In the genomic region with DNA sequence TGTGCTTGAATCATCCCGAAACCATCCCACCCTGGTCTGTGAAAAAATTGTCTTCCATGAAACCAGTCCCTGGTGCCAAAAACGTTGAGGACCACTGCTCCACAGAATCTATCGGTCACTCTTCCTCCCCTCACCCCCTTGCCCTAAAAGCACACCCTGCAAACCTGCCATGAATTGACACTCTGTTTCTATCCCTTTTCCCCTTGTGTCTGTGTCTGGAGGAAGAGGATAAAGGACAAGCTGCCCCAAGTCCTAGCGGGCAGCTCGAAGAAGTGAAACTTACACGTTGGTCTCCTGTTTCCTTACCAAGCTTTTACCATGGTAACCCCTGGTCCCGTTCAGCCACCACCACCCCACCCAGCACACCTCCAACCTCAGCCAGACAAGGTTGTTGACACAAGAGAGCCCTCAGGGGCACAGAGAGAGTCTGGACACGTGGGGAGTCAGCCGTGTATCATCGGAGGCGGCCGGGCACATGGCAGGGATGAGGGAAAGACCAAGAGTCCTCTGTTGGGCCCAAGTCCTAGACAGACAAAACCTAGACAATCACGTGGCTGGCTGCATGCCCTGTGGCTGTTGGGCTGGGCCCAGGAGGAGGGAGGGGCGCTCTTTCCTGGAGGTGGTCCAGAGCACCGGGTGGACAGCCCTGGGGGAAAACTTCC, we compare ENCODE assay signal across 1 cellular context.
TF ChIP-seq lines count a peak whose summit lies in the region.

No MANE protein-coding gene starts in this region.

TF ChIP-seq in HepG2, 621 proteins besides CTCF, POLR2A, EP300 and RAD21 (continued from another document and continues in another):
- TF ChIP-seq DR1 (CRISPR knock-in tag; IDR thresholded peaks at IDR 0.05), result no peak
- peak; percentile 25; the same call in 1 of the 2 replicates for TF ChIP-seq RFX3 (CRISPR knock-in tag; IDR thresholded peaks at IDR 0.05)
- no peak; the same call in 1 of the 2 replicates for TF ChIP-seq ZNF160 (CRISPR knock-in tag; IDR thresholded peaks at IDR 0.05)
- no peak for TF ChIP-seq ZZZ3 (CRISPR knock-in tag; IDR thresholded peaks at IDR 0.05; ENCODE audit: borderline replicate concordance)
- TF ChIP-seq, protein P1, sequence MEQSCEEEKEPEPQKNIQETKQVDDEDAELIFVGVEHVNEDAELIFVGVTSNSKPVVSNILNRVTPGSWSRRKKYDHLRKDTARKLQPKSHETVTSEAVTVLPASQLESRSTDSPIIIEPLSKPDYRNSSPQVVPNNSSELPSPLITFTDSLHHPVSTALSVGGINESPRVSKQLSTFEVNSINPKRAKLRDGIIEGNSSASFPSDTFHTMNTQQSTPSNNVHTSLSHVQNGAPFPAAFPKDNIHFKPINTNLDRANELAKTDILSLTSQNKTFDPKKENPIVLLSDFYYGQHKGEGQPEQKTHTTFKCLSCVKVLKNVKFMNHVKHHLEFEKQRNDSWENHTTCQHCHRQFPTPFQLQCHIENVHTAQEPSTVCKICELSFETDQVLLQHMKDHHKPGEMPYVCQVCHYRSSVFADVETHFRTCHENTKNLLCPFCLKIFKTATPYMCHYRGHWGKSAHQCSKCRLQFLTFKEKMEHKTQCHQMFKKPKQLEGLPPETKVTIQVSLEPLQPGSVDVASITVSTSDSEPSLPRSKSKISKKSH (CRISPR knock-in tag; IDR thresholded peaks at IDR 0.05; ENCODE audit: borderline replicate concordance), result no peak; the same call in 1 of the 2 replicates
- no peak for TF ChIP-seq EZH2 (conservative IDR thresholded peaks at IDR 0.05; ENCODE audit: low read depth, low read length)
- TF ChIP-seq HDAC6 (IDR thresholded peaks at IDR 0.05; ENCODE audit: low read depth, low read length), result no peak
- peak; percentile 76; the same call in 1 of the 2 replicates for TF ChIP-seq ZNF292 (CRISPR knock-in tag; IDR thresholded peaks at IDR 0.05; ENCODE audit: borderline replicate concordance, low read depth)
- peak; percentile 41; the same call in 1 of the 2 replicates for TF ChIP-seq ELF3 (CRISPR knock-in tag; IDR thresholded peaks at IDR 0.05)
- peak; percentile 69 for TF ChIP-seq FOXK1 (CRISPR knock-in tag; IDR thresholded peaks at IDR 0.05; ENCODE audit: borderline replicate concordance, low read depth)
- TF ChIP-seq ZNF614 (CRISPR knock-in tag; IDR thresholded peaks at IDR 0.05; ENCODE audit: borderline replicate concordance), result no peak
- peak; percentile 92; the same call in 1 of the 2 replicates for TF ChIP-seq ZNF558 (CRISPR knock-in tag; IDR thresholded peaks at IDR 0.05; ENCODE audit: borderline replicate concordance)
- TF ChIP-seq, protein P2, sequence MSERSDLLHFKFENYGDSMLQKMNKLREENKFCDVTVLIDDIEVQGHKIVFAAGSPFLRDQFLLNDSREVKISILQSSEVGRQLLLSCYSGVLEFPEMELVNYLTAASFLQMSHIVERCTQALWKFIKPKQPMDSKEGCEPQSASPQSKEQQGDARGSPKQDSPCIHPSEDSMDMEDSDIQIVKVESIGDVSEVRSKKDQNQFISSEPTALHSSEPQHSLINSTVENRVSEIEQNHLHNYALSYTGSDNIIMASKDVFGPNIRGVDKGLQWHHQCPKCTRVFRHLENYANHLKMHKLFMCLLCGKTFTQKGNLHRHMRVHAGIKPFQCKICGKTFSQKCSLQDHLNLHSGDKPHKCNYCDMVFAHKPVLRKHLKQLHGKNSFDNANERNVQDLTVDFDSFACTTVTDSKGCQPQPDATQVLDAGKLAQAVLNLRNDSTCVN (CRISPR knock-in tag; IDR thresholded peaks at IDR 0.05; ENCODE audit: borderline replicate concordance), result no peak
- TF ChIP-seq, protein P3, sequence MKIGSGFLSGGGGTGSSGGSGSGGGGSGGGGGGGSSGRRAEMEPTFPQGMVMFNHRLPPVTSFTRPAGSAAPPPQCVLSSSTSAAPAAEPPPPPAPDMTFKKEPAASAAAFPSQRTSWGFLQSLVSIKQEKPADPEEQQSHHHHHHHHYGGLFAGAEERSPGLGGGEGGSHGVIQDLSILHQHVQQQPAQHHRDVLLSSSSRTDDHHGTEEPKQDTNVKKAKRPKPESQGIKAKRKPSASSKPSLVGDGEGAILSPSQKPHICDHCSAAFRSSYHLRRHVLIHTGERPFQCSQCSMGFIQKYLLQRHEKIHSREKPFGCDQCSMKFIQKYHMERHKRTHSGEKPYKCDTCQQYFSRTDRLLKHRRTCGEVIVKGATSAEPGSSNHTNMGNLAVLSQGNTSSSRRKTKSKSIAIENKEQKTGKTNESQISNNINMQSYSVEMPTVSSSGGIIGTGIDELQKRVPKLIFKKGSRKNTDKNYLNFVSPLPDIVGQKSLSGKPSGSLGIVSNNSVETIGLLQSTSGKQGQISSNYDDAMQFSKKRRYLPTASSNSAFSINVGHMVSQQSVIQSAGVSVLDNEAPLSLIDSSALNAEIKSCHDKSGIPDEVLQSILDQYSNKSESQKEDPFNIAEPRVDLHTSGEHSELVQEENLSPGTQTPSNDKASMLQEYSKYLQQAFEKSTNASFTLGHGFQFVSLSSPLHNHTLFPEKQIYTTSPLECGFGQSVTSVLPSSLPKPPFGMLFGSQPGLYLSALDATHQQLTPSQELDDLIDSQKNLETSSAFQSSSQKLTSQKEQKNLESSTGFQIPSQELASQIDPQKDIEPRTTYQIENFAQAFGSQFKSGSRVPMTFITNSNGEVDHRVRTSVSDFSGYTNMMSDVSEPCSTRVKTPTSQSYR (CRISPR knock-in tag; IDR thresholded peaks at IDR 0.05; ENCODE audit: borderline replicate concordance), result peak; percentile 56; the same call in 1 of the 2 replicates
- TF ChIP-seq, protein P4, sequence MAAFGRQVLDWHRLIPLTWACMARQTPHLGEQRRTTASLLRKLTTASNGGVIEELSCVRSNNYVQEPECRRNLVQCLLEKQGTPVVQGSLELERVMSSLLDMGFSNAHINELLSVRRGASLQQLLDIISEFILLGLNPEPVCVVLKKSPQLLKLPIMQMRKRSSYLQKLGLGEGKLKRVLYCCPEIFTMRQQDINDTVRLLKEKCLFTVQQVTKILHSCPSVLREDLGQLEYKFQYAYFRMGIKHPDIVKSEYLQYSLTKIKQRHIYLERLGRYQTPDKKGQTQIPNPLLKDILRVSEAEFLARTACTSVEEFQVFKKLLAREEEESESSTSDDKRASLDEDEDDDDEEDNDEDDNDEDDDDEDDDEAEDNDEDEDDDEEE (CRISPR knock-in tag; IDR thresholded peaks at IDR 0.05), result peak; percentile 65; the same call in 1 of the 2 replicates
- no peak for TF ChIP-seq ZBTB7B (CRISPR knock-in tag; IDR thresholded peaks at IDR 0.05)
- TF ChIP-seq ZNF317 (CRISPR knock-in tag; IDR thresholded peaks at IDR 0.05), result 0 out of 2 replicates have a peak, but pooled peaks have one; percentile 25
- TF ChIP-seq PAX8 (CRISPR knock-in tag; IDR thresholded peaks at IDR 0.05; ENCODE audit: borderline replicate concordance), result no peak
- TF ChIP-seq THAP11 (CRISPR knock-in tag; IDR thresholded peaks at IDR 0.05), result 0 out of 2 replicates have a peak, but pooled peaks have one; percentile 11
- TF ChIP-seq, protein P5, sequence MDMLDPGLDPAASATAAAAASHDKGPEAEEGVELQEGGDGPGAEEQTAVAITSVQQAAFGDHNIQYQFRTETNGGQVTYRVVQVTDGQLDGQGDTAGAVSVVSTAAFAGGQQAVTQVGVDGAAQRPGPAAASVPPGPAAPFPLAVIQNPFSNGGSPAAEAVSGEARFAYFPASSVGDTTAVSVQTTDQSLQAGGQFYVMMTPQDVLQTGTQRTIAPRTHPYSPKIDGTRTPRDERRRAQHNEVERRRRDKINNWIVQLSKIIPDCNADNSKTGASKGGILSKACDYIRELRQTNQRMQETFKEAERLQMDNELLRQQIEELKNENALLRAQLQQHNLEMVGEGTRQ (IDR thresholded peaks at IDR 0.05; ENCODE audit: low read depth, low read length), result peak; percentile 68
- TF ChIP-seq, protein P5 (CRISPR knock-in tag; IDR thresholded peaks at IDR 0.05; ENCODE audit: borderline replicate concordance), result peak; percentile 89; the same call in 1 of the 2 replicates
- peak; percentile 87; the same call in 1 of the 2 replicates for TF ChIP-seq ZNF253 (CRISPR knock-in tag; IDR thresholded peaks at IDR 0.05; ENCODE audit: borderline replicate concordance)
- peak; percentile 75 for TF ChIP-seq SP5 (CRISPR knock-in tag; IDR thresholded peaks at IDR 0.05; ENCODE audit: borderline replicate concordance, low read depth)
- TF ChIP-seq ZNF746 (CRISPR knock-in tag; IDR thresholded peaks at IDR 0.05), result 0 out of 2 replicates have a peak, but pooled peaks have one; percentile 8
- TF ChIP-seq ZKSCAN1 (IDR thresholded peaks at IDR 0.05; ENCODE audit: low read length), result no peak; the same call in 1 of the 2 replicates
- TF ChIP-seq HDAC1 (CRISPR knock-in tag; IDR thresholded peaks at IDR 0.05), result peak; percentile 82; the same call in 1 of the 2 replicates
- TF ChIP-seq FOXA1 (IDR thresholded peaks at IDR 0.05), result peak; percentile 57; the same call in 1 of the 2 replicates
- TF ChIP-seq FOXA1 (CRISPR knock-in tag; IDR thresholded peaks at IDR 0.05), result peak; percentile 93
- TF ChIP-seq KLF9 (CRISPR knock-in tag; IDR thresholded peaks at IDR 0.05; ENCODE audit: low read depth), result no peak
- no peak for TF ChIP-seq JDP2 (CRISPR knock-in tag; IDR thresholded peaks at IDR 0.05; ENCODE audit: borderline replicate concordance)
- TF ChIP-seq ZFX (CRISPR knock-in tag; IDR thresholded peaks at IDR 0.05; ENCODE audit: low read depth), result peak; percentile 78
- no peak for TF ChIP-seq SMC3 (IDR thresholded peaks at IDR 0.05; ENCODE audit: low read length)
- TF ChIP-seq NPAS2 (CRISPR knock-in tag; IDR thresholded peaks at IDR 0.05; ENCODE audit: borderline replicate concordance), result peak; percentile 84; the same call in 1 of the 2 replicates
- TF ChIP-seq JARID2 (CRISPR knock-in tag; IDR thresholded peaks at IDR 0.05; ENCODE audit: insufficient replicate concordance), result no peak
- no peak for TF ChIP-seq HHEX (CRISPR knock-in tag; IDR thresholded peaks at IDR 0.05)
- TF ChIP-seq, protein P6, sequence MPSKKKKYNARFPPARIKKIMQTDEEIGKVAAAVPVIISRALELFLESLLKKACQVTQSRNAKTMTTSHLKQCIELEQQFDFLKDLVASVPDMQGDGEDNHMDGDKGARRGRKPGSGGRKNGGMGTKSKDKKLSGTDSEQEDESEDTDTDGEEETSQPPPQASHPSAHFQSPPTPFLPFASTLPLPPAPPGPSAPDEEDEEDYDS (CRISPR knock-in tag; IDR thresholded peaks at IDR 0.05), result no peak
- TF ChIP-seq, protein P7, sequence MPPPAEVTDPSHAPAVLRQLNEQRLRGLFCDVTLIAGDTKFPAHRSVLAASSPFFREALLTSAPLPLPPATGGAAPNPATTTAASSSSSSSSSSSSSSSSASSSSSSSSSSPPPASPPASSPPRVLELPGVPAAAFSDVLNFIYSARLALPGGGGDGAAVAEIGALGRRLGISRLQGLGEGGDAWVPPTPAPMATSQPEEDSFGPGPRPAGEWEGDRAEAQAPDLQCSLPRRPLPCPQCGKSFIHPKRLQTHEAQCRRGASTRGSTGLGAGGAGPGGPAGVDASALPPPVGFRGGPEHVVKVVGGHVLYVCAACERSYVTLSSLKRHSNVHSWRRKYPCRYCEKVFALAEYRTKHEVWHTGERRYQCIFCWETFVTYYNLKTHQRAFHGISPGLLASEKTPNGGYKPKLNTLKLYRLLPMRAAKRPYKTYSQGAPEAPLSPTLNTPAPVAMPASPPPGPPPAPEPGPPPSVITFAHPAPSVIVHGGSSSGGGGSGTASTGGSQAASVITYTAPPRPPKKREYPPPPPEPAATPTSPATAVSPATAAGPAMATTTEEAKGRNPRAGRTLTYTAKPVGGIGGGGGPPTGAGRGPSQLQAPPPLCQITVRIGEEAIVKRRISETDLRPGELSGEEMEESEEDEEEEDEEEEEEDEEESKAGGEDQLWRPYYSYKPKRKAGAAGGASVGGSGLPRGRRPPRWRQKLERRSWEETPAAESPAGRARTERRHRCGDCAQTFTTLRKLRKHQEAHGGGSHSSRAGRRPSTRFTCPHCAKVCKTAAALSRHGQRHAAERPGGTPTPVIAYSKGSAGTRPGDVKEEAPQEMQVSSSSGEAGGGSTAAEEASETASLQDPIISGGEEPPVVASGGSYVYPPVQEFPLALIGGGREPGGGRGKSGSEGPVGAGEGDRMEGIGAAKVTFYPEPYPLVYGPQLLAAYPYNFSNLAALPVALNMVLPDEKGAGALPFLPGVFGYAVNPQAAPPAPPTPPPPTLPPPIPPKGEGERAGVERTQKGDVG (CRISPR knock-in tag; IDR thresholded peaks at IDR 0.05; ENCODE audit: borderline replicate concordance), result no peak
- peak; percentile 43; the same call in 1 of the 2 replicates for TF ChIP-seq HES4 (CRISPR knock-in tag; IDR thresholded peaks at IDR 0.05; ENCODE audit: borderline replicate concordance)
- peak; percentile 63; the same call in 1 of the 2 replicates for TF ChIP-seq SAP130 (CRISPR knock-in tag; IDR thresholded peaks at IDR 0.05; ENCODE audit: low read depth)
- TF ChIP-seq YY1 (IDR thresholded peaks at IDR 0.05; ENCODE audit: insufficient read depth, insufficient replicate concordance, low read depth, low read length), result peak; percentile 8
- TF ChIP-seq POLR2AphosphoS2 (IDR thresholded peaks at IDR 0.05; ENCODE audit: low read depth, low read length), result no peak
- peak; percentile 45; the same call in 1 of the 2 replicates for TF ChIP-seq TOPORS (CRISPR knock-in tag; IDR thresholded peaks at IDR 0.05)
- peak; percentile 50; the same call in 1 of the 2 replicates for TF ChIP-seq SOX13 (IDR thresholded peaks at IDR 0.05)
- TF ChIP-seq SOX13 (CRISPR knock-in tag; conservative IDR thresholded peaks at IDR 0.05 in 1 of 2, IDR thresholded peaks at IDR 0.05 in 1 of 2), result no peak; a peak in 1 of 4 replicates
- 0 out of 2 replicates have a peak, but pooled peaks have one; percentile 50 for TF ChIP-seq SPEN (CRISPR knock-in tag; IDR thresholded peaks at IDR 0.05; ENCODE audit: low read depth)
- TF ChIP-seq, protein P8, sequence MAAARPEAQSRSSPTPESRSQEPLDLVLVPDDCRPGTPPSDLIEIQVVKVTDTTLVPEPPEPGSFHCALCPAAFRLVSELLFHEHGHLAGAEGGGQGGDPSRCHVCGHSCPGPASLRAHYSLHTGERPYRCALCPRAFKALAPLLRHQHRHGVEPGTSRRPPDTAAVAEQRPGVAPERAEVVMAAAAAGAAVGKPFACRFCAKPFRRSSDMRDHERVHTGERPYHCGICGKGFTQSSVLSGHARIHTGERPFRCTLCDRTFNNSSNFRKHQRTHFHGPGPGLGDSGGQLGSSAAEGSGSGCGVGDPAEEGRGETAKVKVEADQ (CRISPR knock-in tag; IDR thresholded peaks at IDR 0.05; ENCODE audit: borderline replicate concordance), result 0 out of 2 replicates have a peak, but pooled peaks have one; percentile 19
